ENCODE assay signal across 23 cellular contexts in the genomic region with DNA sequence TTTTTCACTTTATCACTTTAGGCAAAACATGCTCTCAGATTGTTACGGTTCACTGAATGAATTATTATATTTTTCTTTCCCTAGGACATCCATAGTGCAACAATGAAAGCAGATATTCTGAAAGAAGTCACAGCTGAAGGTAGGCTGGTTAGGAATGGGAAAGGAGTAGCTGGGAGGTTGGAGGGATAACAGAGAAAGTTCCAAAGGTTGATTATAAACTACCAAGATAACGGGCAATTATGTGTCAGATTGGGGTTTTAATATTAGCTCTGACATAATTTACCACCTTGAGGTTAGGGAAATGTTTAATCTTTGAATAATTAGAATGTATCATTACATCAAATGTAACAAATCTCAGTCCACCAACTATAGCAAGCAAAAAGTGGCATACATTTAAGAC.
"Had no signal": no experiment of that assay in that cellular context is flagged by ENCODE, and none has a peak within 500 bp of the region (broad histone marks: within the 10 kb centered on the region; RNA-seq: fewer than 3 reads in every experiment).

No MANE protein-coding gene starts in this region.

- H3K36me3 Mint-ChIP-seq: mesothelial cell of epicardium had no signal

- DNase-seq: cortex of kidney; dorsolateral prefrontal cortex; effector CD8-positive, alpha-beta T cell; foreskin fibroblast; left colon; natural killer cell; nucleus accumbens; ovary; sigmoid colon; stimulated activated CD4-positive, alpha-beta T cell treated with anti-CD3 and anti-CD28 coated beads, Interleukin-12 subunit alpha, Interleukin-12 subunit beta, amount 100 ng/mL, for 4 hours; stimulated activated naive CD4-positive, alpha-beta T cell; stomach; substantia nigra; transverse colon had no signal

- H3K79me2 ChIP-seq: hepatocyte had no signal

- H3K4me3 ChIP-seq: dorsolateral prefrontal cortex, esophagus muscularis mucosa, gastroesophageal sphincter, hepatocyte, ovary, right atrium auricular region, sigmoid colon, skin epidermis, stomach, transverse colon had no signal

- ATAC-seq: gastroesophageal sphincter, left colon, natural killer cell had no signal

- H3K4me1 Mint-ChIP-seq: mesothelial cell of epicardium, natural killer cell, neural crest cell had no signal

- H2AFZ ChIP-seq: hepatocyte had no signal

- H3K9me3 Mint-ChIP-seq: neural crest cell had no signal

- H3K4me1 ChIP-seq: esophagus muscularis mucosa, right atrium auricular region, sigmoid colon, stomach, transverse colon had no signal

- H3K27ac ChIP-seq: dorsolateral prefrontal cortex, epithelial cell of prostate, esophagus muscularis mucosa, gastroesophageal sphincter, hepatocyte, ovary, right atrium auricular region, sigmoid colon, skin epidermis, stomach, thoracic aorta, transverse colon had no signal

- H3K4me3 Mint-ChIP-seq: mesothelial cell of epicardium, natural killer cell, neural crest cell had no signal

- H3K36me3 ChIP-seq: esophagus muscularis mucosa, ovary, right atrium auricular region, sigmoid colon, stomach, thoracic aorta, transverse colon had no signal

- H3K9me3 ChIP-seq: ovary, thoracic aorta, transverse colon had no signal

- H3K27ac Mint-ChIP-seq: mesothelial cell of epicardium, natural killer cell had no signal

- H3K27me3 ChIP-seq: esophagus muscularis mucosa, gastroesophageal sphincter, hepatocyte, ovary, right atrium auricular region, sigmoid colon, stomach, transverse colon had no signal
